ENCODE assay signal across 37 cellular contexts in genomic region chr16:81253141-81253540, GRCh38. TPM values are rescaled to one million over a fixed set of nuclear protein-coding genes. Genes with fewer than 3 reads are reported as not detected.
"Had no signal": no experiment of that assay in that cellular context is flagged by ENCODE, and none has a peak within 500 bp of the region (broad histone marks: within the 10 kb centered on the region; RNA-seq: fewer than 3 reads in every experiment).

No MANE protein-coding gene starts in this region.

- H3K27ac ChIP-seq: adrenal gland, ascending aorta, body of pancreas, brain microvascular endothelial cell, breast epithelium had no signal

- ATAC-seq: activated naive CD4-positive, alpha-beta T cell treated with anti-CD3 and anti-CD28 coated beads, Interleukin-2, amount 50 U/mL, for 72 hours; activated naive CD8-positive, alpha-beta T cell treated with anti-CD3 and anti-CD28 coated beads, Interleukin-2, amount 50 U/mL, for 24 hours; activated T-cell treated with anti-CD3 and anti-CD28 coated beads, Interleukin-2, amount 50 U/mL, for 4 hours; activated T-cell treated with anti-CD3 and anti-CD28 coated beads, Interleukin-2, amount 50 U/mL, for 72 hours; activated T-helper 17 cell treated with anti-CD3 and anti-CD28 coated beads, Interleukin-2, amount 50 U/mL, for 72 hours; body of pancreas had no signal

- H3K9me3 ChIP-seq: adrenal gland, ascending aorta, body of pancreas, breast epithelium had no signal

- H3K4me3 ChIP-seq: adrenal gland, ascending aorta, body of pancreas, breast epithelium, cardiac muscle cell had no signal

- FAIRE-seq: astrocyte, bronchial epithelial cell had no signal

- H3K4me1 ChIP-seq: adrenal gland, ascending aorta, body of pancreas, breast epithelium had no signal

- H3K36me3 ChIP-seq: adrenal gland, ascending aorta, brain microvascular endothelial cell, breast epithelium, cardiac muscle cell had no signal

- DNase-seq: activated effector memory CD4-positive, alpha-beta T cell treated with anti-CD3 and anti-CD28 coated beads, Interleukin-2, amount 50 U/mL, for 16 hours; activated effector memory CD4-positive, alpha-beta T cell treated with Interleukin-2 at 50 U/mL for 16 hours; activated gamma-delta T cell; activated gamma-delta T cell treated with Interleukin-2 at 50 U/mL for 16 hours; activated naive CD4-positive, alpha-beta T cell; activated naive CD4-positive, alpha-beta T cell treated with anti-CD3 and anti-CD28 coated beads for 36 hours; activated naive CD4-positive, alpha-beta T cell treated with anti-CD3 and anti-CD28 coated beads, Interleukin-2, amount 10 ng/mL, durations not matched to agents 7 days and 5 days; activated naive CD4-positive, alpha-beta T cell treated with anti-CD3 and anti-CD28 coated beads, Interleukin-2, amount 50 U/mL, for 16 hours; activated naive CD4-positive, alpha-beta T cell treated with Interleukin-2 at 50 U/mL for 16 hours; activated naive CD8-positive, alpha-beta T cell treated with anti-CD3 and anti-CD28 coated beads for 36 hours; activated naive CD8-positive, alpha-beta T cell treated with anti-CD3 and anti-CD28 coated beads, Interleukin-2, amount 10 ng/mL, durations not matched to agents 7 days and 5 days; activated naive CD8-positive, alpha-beta T cell treated with anti-CD3 and anti-CD28 coated beads, Interleukin-2, amount 50 U/mL, for 24 hours; activated T-cell treated with anti-CD3 and anti-CD28 coated beads, Interleukin-2, amount 50 U/mL, for 24 hours; activated T-cell treated with anti-CD3 and anti-CD28 coated beads, Interleukin-2, amount 50 U/mL, for 4 hours; activated T-cell treated with anti-CD3 and anti-CD28 coated beads, Interleukin-2, amount 50 U/mL, for 48 hours; activated T-cell treated with anti-CD3 and anti-CD28 coated beads, Interleukin-2, amount 50 U/mL, for 72 hours; adrenal gland; amniotic stem cell; amygdala; anterior cingulate cortex; aorta; body of pancreas; brain microvascular endothelial cell; caudate nucleus; central memory CD4-positive, alpha-beta T cell; cerebellar nuclear complex had no signal

- H3K27me3 ChIP-seq: adrenal gland, ascending aorta, body of pancreas, brain microvascular endothelial cell, breast epithelium, cardiac muscle cell had no signal

RNA-seq across cellular contexts. Expression of gene BCO1, which starts 14.7 kb away (rescaled TPM):
- total RNA-seq: activated naive CD4-positive, alpha-beta T cell treated with anti-CD3 and anti-CD28 coated beads for 36 hours; activated naive CD4-positive, alpha-beta T cell treated with anti-CD3 and anti-CD28 coated beads, Interleukin-2, amount 50 U/mL, for 72 hours; activated naive CD8-positive, alpha-beta T cell treated with anti-CD3 and anti-CD28 coated beads for 36 hours; activated naive CD8-positive, alpha-beta T cell treated with anti-CD3 and anti-CD28 coated beads, Interleukin-2, amount 10 ng/mL, durations not matched to agents 7 days and 5 days; activated T-cell treated with anti-CD3 and anti-CD28 coated beads, Interleukin-2, amount 50 U/mL, for 4 hours; activated T-cell treated with anti-CD3 and anti-CD28 coated beads, Interleukin-2, amount 50 U/mL, for 72 hours; activated T-helper 1 cell treated with anti-CD3 and anti-CD28 coated beads, Interleukin-12 subunit alpha, Interleukin-12 subunit beta, Interleukin-2, Interleukin-4 antibody, amounts not matched to agents 30 ng/mL and 10 ng/mL and 1 ng/mL, durations not matched to agents 14 hours and 24 hours and 36 hours; activated T-helper 17 cell treated with anti-CD3 and anti-CD28 coated beads, Interleukin-2, amount 50 U/mL, for 72 hours; activated T-helper 2 cell treated with anti-CD3 and anti-CD28 coated beads, Interferon-gamma antibody, Interleukin-2, Interleukin-4, amounts not matched to agents 10 μg/mL and 5 μg/mL and 100 μg/mL, durations not matched to agents 14 hours and 24 hours and 36 hours; adrenal gland; aorta; ascending aorta; astrocyte; body of pancreas; bronchial epithelial cell; cardiac muscle cell; cardiac septum; chondrocyte had no signal
- polyA plus RNA-seq: cardiac muscle cell had no signal
